26 cellular contexts compared by ENCODE assay signal in the genomic region with DNA sequence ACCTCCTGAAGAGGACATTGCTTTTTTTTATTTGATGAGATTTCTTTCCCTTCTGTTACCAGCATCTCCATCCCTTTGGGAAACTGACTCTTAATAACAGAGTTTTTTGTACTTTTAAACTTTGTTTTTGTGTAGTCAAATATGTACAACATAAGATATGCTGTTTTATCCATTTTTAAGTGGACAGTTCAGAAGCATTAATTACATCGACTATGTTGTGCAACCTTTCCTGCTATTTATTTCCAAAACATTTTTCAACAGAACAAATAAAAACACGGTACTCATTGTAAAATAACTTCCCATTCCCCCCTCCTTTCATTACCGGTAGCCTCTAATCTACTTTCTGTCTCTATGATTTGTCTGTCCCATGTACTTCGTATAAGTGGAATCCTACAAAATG. TPM values are rescaled to one million over a fixed set of nuclear protein-coding genes. Genes with fewer than 3 reads are reported as not detected.
A peak's percentile ranks its signal among the peaks of the same experiment; 100 is the strongest.
DNase-seq lines count a peak whose midpoint lies in the region; ATAC-seq, FAIRE-seq and TF ChIP-seq lines count a peak whose summit lies in the region.
"Had no signal": no experiment of that assay in that cellular context is flagged by ENCODE, and none has a peak within 500 bp of the region (broad histone marks: within the 10 kb centered on the region; RNA-seq: fewer than 3 reads in every experiment).

No MANE protein-coding gene starts in this region.

- peaks cover 18% of the 10 kb centered on the region for H3K4me1 Mint-ChIP-seq in activated T-cell treated with anti-CD3 and anti-CD28 coated beads, Interleukin-2, amount 50 U/mL, for 4 hours (ENCODE audit: low read depth)

- H3K27me3 ChIP-seq in HepG2 (ENCODE audit: control insufficient read depth in 1 of 2, insufficient read depth in 2 of 2, low read length in 2 of 2) = peaks cover 0 to 12% of the 10 kb centered on the region in 2 experiments; a peak in 3 of 5 replicates
- H3K27me3 ChIP-seq in right lobe of liver = no peaks in the 10 kb centered on the region
- H3K27me3 ChIP-seq in OCI-LY3 (ENCODE audit: low read depth, low read length) = no peaks in the 10 kb centered on the region; the same call in 1 of the 2 replicates
- H3K27me3 ChIP-seq: BLaER1 had no signal

- no peak overlapping the region; the same call in 1 of the 2 replicates for H3K4me2 ChIP-seq in HepG2 (ENCODE audit: low read depth, low read length)
- 0 out of 2 replicates have a peak overlapping the region, but pooled peaks have one; percentile 8 for H3K4me2 ChIP-seq in OCI-LY3 (ENCODE audit: low read length)
- H3K4me2 ChIP-seq: BLaER1 had no signal

- CTCF ChIA-PET in HepG2 (lab: Yijun Ruan, JAX; ENCODE audit: low intra/inter-chr PET ratio, low total read pairs) = interaction anchor here (1.9 to 2.4 kb wide), 2 partner anchors 60 to 104 kb away, joined by 8 to 22 read pairs; no protein-coding TSS in a partner anchor

- H3K9ac ChIP-seq in HepG2 (ENCODE audit: insufficient read depth, low read depth, low read length) (no peak overlapping the region), OCI-LY3 (ENCODE audit: low read length) (no peak overlapping the region)
- H3K9ac ChIP-seq: BLaER1 had no signal

- H3K4me3 ChIP-seq in HepG2 (replicated peaks in 1 of 3; ENCODE audit: insufficient read depth in 1 of 3, low read depth in 2 of 3, low read length in 3 of 3) (no peak overlapping the region), right lobe of liver (no peak overlapping the region), OCI-LY3 (ENCODE audit: low read length) (no peak overlapping the region)
- H3K4me3 ChIP-seq: BLaER1, GM12878 had no signal

- H3K4me1 ChIP-seq in HepG2 (ENCODE audit: insufficient read depth, low read length) (peaks cover 45% of the 10 kb centered on the region), right lobe of liver (peaks cover 0 to 3% (median 0%) of the 10 kb centered on the region in 4 donors), OCI-LY3 (ENCODE audit: low read length) (peaks cover 9% of the 10 kb centered on the region)
- H3K4me1 ChIP-seq: BE2C had no signal

- H3K9me3 ChIP-seq in HepG2 (ENCODE audit: low read length) = no peaks in the 10 kb centered on the region
- no peaks in the 10 kb centered on the region for H3K9me3 ChIP-seq in right lobe of liver
- H3K9me3 ChIP-seq in OCI-LY3 (ENCODE audit: insufficient read depth, low read length) = no peaks in the 10 kb centered on the region
- H3K9me3 ChIP-seq: BE2C, BLaER1 had no signal

- POLR2A ChIA-PET in HepG2 (lab: Yijun Ruan, JAX) = no interaction called here

- no peak overlapping the region for H3K4me3 Mint-ChIP-seq in activated T-cell treated with anti-CD3 and anti-CD28 coated beads, Interleukin-2, amount 50 U/mL, for 4 hours
- H3K4me3 Mint-ChIP-seq: CD14-positive monocyte; CD4-positive, alpha-beta memory T cell; CD4-positive, CD25-positive, alpha-beta regulatory T cell; CD8-positive, alpha-beta memory T cell had no signal

- BruUV-seq in HepG2 (replicated peaks; lab: Mats Ljungman, UMichigan) = no TSS peak

- FAIRE-seq in HepG2 (lab: Jason Lieb, UNC) = no peak
- FAIRE-seq: A204.1, GM12878, GM12892, GM18507 had no signal

- no peaks in the 10 kb centered on the region for H4K20me1 ChIP-seq in HepG2 (ENCODE audit: insufficient read depth, low read length)
- no peaks in the 10 kb centered on the region for H4K20me1 ChIP-seq in OCI-LY3 (ENCODE audit: insufficient read depth, low read length)
- H4K20me1 ChIP-seq: BLaER1 had no signal

- no peak for TF ChIP-seq EP300 in HepG2 (IDR thresholded peaks at IDR 0.05; ENCODE audit: low read depth in 2 of 2, low read length in 2 of 2)
- no peak for TF ChIP-seq EP300 in HepG2 (CRISPR knock-in tag; IDR thresholded peaks at IDR 0.05; ENCODE audit: borderline replicate concordance)

- DNase-seq in HepG2 (ENCODE audit: low spot score) (no peak), right lobe of liver (no peak), Right ventricle myocardium inferior (ENCODE audit: missing footprints) (no peak)
- DNase-seq in activated T-cell treated with anti-CD3 and anti-CD28 coated beads, Interleukin-2, amount 50 U/mL, for 4 hours = no peak
- DNase-seq: 8988T; ACHN; BE2C; C1 segment of cervical spinal cord; CD4-positive, alpha-beta memory T cell; CD4-positive, CD25-positive, alpha-beta regulatory T cell; CD8-positive, alpha-beta memory T cell; COR-L47; DMS 273 treated with DMSO at 0.1 percent for 48 hours; DMS153; DMS53; DMS79; DND-41; EL; GDM1 had no signal

- no peak for TF ChIP-seq CTCF in HepG2 (CRISPR knock-in tag; IDR thresholded peaks at IDR 0.05)
- no peak for TF ChIP-seq CTCF in right lobe of liver (IDR thresholded peaks at IDR 0.05)
- no peak for TF ChIP-seq CTCF in OCI-LY3 (IDR thresholded peaks at IDR 0.05; ENCODE audit: low read depth, low read length)

- in situ Hi-C loops in HepG2 (cut with HindIII; ENCODE audit: extremely low pct_ligation_motif_present, low pct_unique_long_range_greater_than_20kb) = no loop called here

- TF ChIP-seq POLR2A in HepG2 (IDR thresholded peaks at IDR 0.05; ENCODE audit: insufficient read depth in 1 of 2, low read depth in 2 of 2, low read length in 2 of 2) (no peak), right lobe of liver (IDR thresholded peaks at IDR 0.05) (no peak)

- no peaks in the 10 kb centered on the region for H3K36me3 ChIP-seq in HepG2 (replicated peaks in 1 of 2; ENCODE audit: control insufficient read depth in 1 of 2, insufficient read depth in 2 of 2, low read length in 2 of 2)
- no peaks in the 10 kb centered on the region for H3K36me3 ChIP-seq in right lobe of liver
- H3K36me3 ChIP-seq in OCI-LY3 (replicated peaks; ENCODE audit: low read depth, low read length) = no peaks in the 10 kb centered on the region
- H3K36me3 ChIP-seq: BE2C, BLaER1 had no signal

- H3K27me3 Mint-ChIP-seq in activated T-cell treated with anti-CD3 and anti-CD28 coated beads, Interleukin-2, amount 50 U/mL, for 4 hours (ENCODE audit: low read depth) = no peaks in the 10 kb centered on the region
- H3K27me3 Mint-ChIP-seq: CD4-positive, alpha-beta memory T cell; CD8-positive, alpha-beta memory T cell had no signal

- no peaks in the 10 kb centered on the region for H3K36me3 Mint-ChIP-seq in activated T-cell treated with anti-CD3 and anti-CD28 coated beads, Interleukin-2, amount 50 U/mL, for 4 hours (ENCODE audit: insufficient read depth)
- H3K36me3 Mint-ChIP-seq: CD14-positive monocyte; CD4-positive, alpha-beta memory T cell; CD4-positive, CD25-positive, alpha-beta regulatory T cell; CD8-positive, alpha-beta memory T cell had no signal

- TF ChIP-seq RAD21 in HepG2 (CRISPR knock-in tag; IDR thresholded peaks at IDR 0.05) = no peak

- H3K27ac ChIP-seq in HepG2 (ENCODE audit: extremely low read length, insufficient read depth, low read length) (no peak overlapping the region), right lobe of liver (no peak overlapping the region), OCI-LY3 (ENCODE audit: low read length) (no peak overlapping the region)
- H3K27ac ChIP-seq: BLaER1 had no signal

- 7% methylated on average over 4 of the region's 4 CpGs for WGBS in HepG2 (ENCODE audit: low lambda C conversion rate)
- 42% methylated on average over 4 of the region's 4 CpGs for WGBS in right lobe of liver (ENCODE audit: insufficient coverage, low coverage, low lambda C conversion rate, missing lambda C conversion rate)

- ATAC-seq in HepG2 (no peak), right lobe of liver (no peak), Right ventricle myocardium inferior (no peak)
- no peak for ATAC-seq in activated T-cell treated with anti-CD3 and anti-CD28 coated beads, Interleukin-2, amount 50 U/mL, for 4 hours
- ATAC-seq: GM12878 had no signal

- H3K79me2 ChIP-seq in HepG2 (ENCODE audit: insufficient read depth, low read length) (no peaks in the 10 kb centered on the region), OCI-LY3 (ENCODE audit: low read length) (no peaks in the 10 kb centered on the region)

- H3K9me3 Mint-ChIP-seq in activated T-cell treated with anti-CD3 and anti-CD28 coated beads, Interleukin-2, amount 50 U/mL, for 4 hours = no peaks in the 10 kb centered on the region
- H3K9me3 Mint-ChIP-seq: CD4-positive, alpha-beta memory T cell; CD4-positive, CD25-positive, alpha-beta regulatory T cell; CD8-positive, alpha-beta memory T cell had no signal

- H2AFZ ChIP-seq in HepG2 (ENCODE audit: low read length) (no peak overlapping the region), OCI-LY3 (ENCODE audit: low read depth, low read length) (no peak overlapping the region)

- intact Hi-C loops in HepG2 (cut with micrococcal nuclease; ENCODE audit: unreplicated experiment) (loop anchor here (5.0 to 10.0 kb wide), 3 partner anchors 105 to 1462 kb away; no protein-coding TSS in a partner anchor), right lobe of liver (cut with DNase I) (loop anchor here in 1 of 2 donors (5.0 kb wide), 1 partner anchor 60 kb away; a partner anchor contains a TSS), Right ventricle myocardium inferior (cut with DNase I) (loop anchor here (1.0 to 5.0 kb wide), 2 partner anchors 61 to 215 kb away; a partner anchor contains a TSS)

RNA-seq across cellular contexts. Expression of a gene that starts 11.2 kb away (rescaled TPM):
- total RNA-seq in HepG2 (2016; rRNA removed; fragmentation: Illumina TruSeq; extraction: Trizol) (10.3 and 15.0 TPM in 2 replicates), right lobe of liver (10 to 100 TPM; 13.9 to 17.6 (median 16.6) TPM), Right ventricle myocardium inferior (6.9 TPM)
- 4.5 and 4.9 TPM in 2 replicates for total RNA-seq in HepG2 (2016; cell fraction: cytosol; rRNA removed; fragmentation: Illumina TruSeq; extraction: Trizol; ENCODE audit: low read depth)
- total RNA-seq in HepG2 (2016; cell fraction: insoluble cytoplasmic fraction; rRNA removed; fragmentation: Illumina TruSeq; extraction: Trizol) = 10.6 and 13.6 TPM in 2 replicates
- 5.4 and 6.4 TPM in 2 replicates for total RNA-seq in HepG2 (2016; cell fraction: membrane; rRNA removed; fragmentation: Illumina TruSeq; extraction: Trizol)
- 7.4 and 9.7 TPM in 2 replicates for total RNA-seq in HepG2 (2016; cell fraction: nucleus; rRNA removed; fragmentation: Illumina TruSeq; extraction: Trizol)
- 9.0 and 10.7 TPM in 2 replicates for polyA plus RNA-seq in HepG2 (2011; rRNA removed)
- 6.2 and 9.2 TPM in 2 replicates for polyA plus RNA-seq in HepG2 (2011; cell fraction: cytosol; rRNA removed)
- polyA plus RNA-seq in HepG2 (2011; cell fraction: nucleus; rRNA removed) = 9.5 and 13.1 TPM in 2 replicates
- polyA plus RNA-seq in HepG2 (2012) = 7.6 and 10.8 TPM in 2 replicates
- polyA plus RNA-seq in HepG2 (2016; cell fraction: cytosol; fragmentation: Illumina TruSeq; extraction: Trizol; ENCODE audit: low read depth) = 0.89 and 0.95 TPM in 2 replicates
- 11.8 and 12.1 TPM in 2 replicates for polyA plus RNA-seq in HepG2 (2016; cell fraction: insoluble cytoplasmic fraction; fragmentation: Illumina TruSeq; extraction: Trizol; ENCODE audit: low read depth)
- polyA plus RNA-seq in HepG2 (2016; cell fraction: membrane; fragmentation: Illumina TruSeq; extraction: Trizol; ENCODE audit: low read depth) = 2.3 and 2.7 TPM in 2 replicates
- 19.4 and 21.2 TPM in 2 replicates for polyA plus RNA-seq in HepG2 (2016; cell fraction: nucleus; fragmentation: Illumina TruSeq; extraction: Trizol; ENCODE audit: insufficient read depth, low read depth)
- polyA minus RNA-seq in HepG2 (2011; rRNA and poly(A)+ RNA removed; ENCODE audit: low replicate concordance) = 5.4 and 9.3 TPM in 2 replicates
- 5.8 and 8.9 TPM in 2 replicates for polyA minus RNA-seq in HepG2 (2011; cell fraction: cytosol; rRNA and poly(A)+ RNA removed)
- 8.9 and 13.7 TPM in 2 replicates for polyA minus RNA-seq in HepG2 (2011; cell fraction: nucleus; rRNA and poly(A)+ RNA removed)
- total RNA-seq in activated T-cell treated with anti-CD3 and anti-CD28 coated beads, Interleukin-2, amount 50 U/mL, for 4 hours = 10 to 100 TPM; 16.5 to 17.4 (median 16.6) TPM

RNA-seq across cellular contexts. Expression of a gene that starts 57.4 kb away (rescaled TPM):
- total RNA-seq in HepG2 (2016; rRNA removed; fragmentation: Illumina TruSeq; extraction: Trizol) (56.5 and 63.0 TPM in 2 replicates), right lobe of liver (10 to 100 TPM; 44.5 to 74.2 (median 67.3) TPM), Right ventricle myocardium inferior (57.5 TPM)
- 44.8 and 70.6 TPM in 2 replicates for total RNA-seq in HepG2 (2016; cell fraction: cytosol; rRNA removed; fragmentation: Illumina TruSeq; extraction: Trizol; ENCODE audit: low read depth)
- 56.8 and 60.6 TPM in 2 replicates for total RNA-seq in HepG2 (2016; cell fraction: insoluble cytoplasmic fraction; rRNA removed; fragmentation: Illumina TruSeq; extraction: Trizol)
- 53.4 and 80.8 TPM in 2 replicates for total RNA-seq in HepG2 (2016; cell fraction: membrane; rRNA removed; fragmentation: Illumina TruSeq; extraction: Trizol)
- total RNA-seq in HepG2 (2016; cell fraction: nucleus; rRNA removed; fragmentation: Illumina TruSeq; extraction: Trizol) = 34.2 and 36.9 TPM in 2 replicates
- polyA plus RNA-seq in HepG2 (2011; rRNA removed) = 27.4 and 32.2 TPM in 2 replicates
- polyA plus RNA-seq in HepG2 (2011; cell fraction: cytosol; rRNA removed) = 29.5 and 31.9 TPM in 2 replicates
- 30.7 and 34.4 TPM in 2 replicates for polyA plus RNA-seq in HepG2 (2011; cell fraction: nucleus; rRNA removed)
- polyA plus RNA-seq in HepG2 (2012) = 15.7 and 17.8 TPM in 2 replicates
- 48.7 and 84.9 TPM in 2 replicates for polyA plus RNA-seq in HepG2 (2016; cell fraction: cytosol; fragmentation: Illumina TruSeq; extraction: Trizol; ENCODE audit: low read depth)
- polyA plus RNA-seq in HepG2 (2016; cell fraction: insoluble cytoplasmic fraction; fragmentation: Illumina TruSeq; extraction: Trizol; ENCODE audit: low read depth) = 61.8 and 64.6 TPM in 2 replicates
- polyA plus RNA-seq in HepG2 (2016; cell fraction: membrane; fragmentation: Illumina TruSeq; extraction: Trizol; ENCODE audit: low read depth) = 49.3 and 82.9 TPM in 2 replicates
- polyA plus RNA-seq in HepG2 (2016; cell fraction: nucleus; fragmentation: Illumina TruSeq; extraction: Trizol; ENCODE audit: insufficient read depth, low read depth) = 65.1 and 69.0 TPM in 2 replicates
- polyA minus RNA-seq in HepG2 (2011; rRNA and poly(A)+ RNA removed; ENCODE audit: low replicate concordance) = 15.8 and 89.9 TPM in 2 replicates
- 9.1 and 15.4 TPM in 2 replicates for polyA minus RNA-seq in HepG2 (2011; cell fraction: cytosol; rRNA and poly(A)+ RNA removed)
- 17.7 and 19.6 TPM in 2 replicates for polyA minus RNA-seq in HepG2 (2011; cell fraction: nucleus; rRNA and poly(A)+ RNA removed)
- total RNA-seq in activated T-cell treated with anti-CD3 and anti-CD28 coated beads, Interleukin-2, amount 50 U/mL, for 4 hours = 10 to 100 TPM; 35.5 to 41.8 (median 38.4) TPM
